ENCODE assay signal across 8 cellular contexts in genomic region chr1:217630711-217631591, GRCh38. TPM values are rescaled to one million over a fixed set of nuclear protein-coding genes. Genes with fewer than 3 reads are reported as not detected.
DNase-seq lines count a peak whose midpoint lies in the region; ATAC-seq lines count a peak whose summit lies in the region.

Gene GPATCH2 (minus strand): TSS chr1:217631090. CDS start chr1:217630971, 119 bp downstream.
Gene SPATA17 (plus strand): TSS chr1:217631344. CDS start chr1:217631379, 35 bp downstream.

- DNase-seq in CMK (ENCODE audit: low read depth) (peak; percentile 61), HK-2 (ENCODE audit: unreplicated experiment) (peak; percentile 82), NCI-H82 treated with DMSO at 0.1 percent for 48 hours (lab: John Stamatoyannopoulos, UW; ENCODE audit: unreplicated experiment) (peak; percentile 96), lung microvascular endothelial cell (ENCODE audit: low read depth in 2 of 2) (peak; percentile 91 to 95)
- peak; percentile 85 for DNase-seq in activated CD8-positive, alpha-beta T cell treated with anti-CD3 and anti-CD28 coated beads, Interleukin-2, amount 10 ng/mL, durations not matched to agents 7 days and 5 days
- DNase-seq in effector CD8-positive, alpha-beta T cell (lab: John Stamatoyannopoulos, UW), result peak; percentile 56
- peak; percentile 48 to 53 (median 52) for DNase-seq in stimulated activated CD4-positive, alpha-beta T cell treated with anti-CD3 and anti-CD28 coated beads, TNF-alpha, amount 100 ng/mL, for 48 hours (ENCODE audit: low read depth in 3 of 3)

- peaks cover 5% of the 10 kb centered on the region for H3K27me3 Mint-ChIP-seq in activated CD8-positive, alpha-beta T cell treated with anti-CD3 and anti-CD28 coated beads, Interleukin-2, amount 10 ng/mL, durations not matched to agents 7 days and 5 days (ENCODE audit: low read depth)

- peak; percentile 99 for ATAC-seq in GM19455 (IDR thresholded peaks at IDR 0.05; ENCODE audit: unreplicated experiment)
- ATAC-seq in activated CD8-positive, alpha-beta T cell treated with anti-CD3 and anti-CD28 coated beads, Interleukin-2, amount 10 ng/mL, durations not matched to agents 7 days and 5 days, result peak; percentile 94

- H3K4me3 Mint-ChIP-seq in activated CD8-positive, alpha-beta T cell treated with anti-CD3 and anti-CD28 coated beads, Interleukin-2, amount 10 ng/mL, durations not matched to agents 7 days and 5 days, result peak within 1 kb of the TSS; percentile 86

- no peaks in the 10 kb centered on the region for H3K9me3 Mint-ChIP-seq in activated CD8-positive, alpha-beta T cell treated with anti-CD3 and anti-CD28 coated beads, Interleukin-2, amount 10 ng/mL, durations not matched to agents 7 days and 5 days (ENCODE audit: insufficient read depth)

- CTCF ChIA-PET in activated CD8-positive, alpha-beta T cell treated with anti-CD3 and anti-CD28 coated beads, Interleukin-2, amount 10 ng/mL, durations not matched to agents 7 days and 5 days (lab: Charles Lee), result interaction anchor here (0.9 to 1.4 kb wide), 3 partner anchors 9 to 143 kb away, joined by 4 to 6 read pairs (median 5); no protein-coding TSS in a partner anchor

- peak within 1 kb of the TSS; percentile 98 for H3K27ac Mint-ChIP-seq in activated CD8-positive, alpha-beta T cell treated with anti-CD3 and anti-CD28 coated beads, Interleukin-2, amount 10 ng/mL, durations not matched to agents 7 days and 5 days

- H3K36me3 Mint-ChIP-seq in activated CD8-positive, alpha-beta T cell treated with anti-CD3 and anti-CD28 coated beads, Interleukin-2, amount 10 ng/mL, durations not matched to agents 7 days and 5 days (ENCODE audit: low read depth), result no peaks in the 10 kb centered on the region

- POLR2A ChIA-PET in activated CD8-positive, alpha-beta T cell treated with anti-CD3 and anti-CD28 coated beads, Interleukin-2, amount 10 ng/mL, durations not matched to agents 7 days and 5 days (lab: Charles Lee), result interaction anchor here (0.6 to 2.1 kb wide), 10 partner anchors 9 to 654 kb away, joined by 3 to 20 read pairs (median 4); partner anchors contain the start of gene RRP15

- H3K4me1 Mint-ChIP-seq in activated CD8-positive, alpha-beta T cell treated with anti-CD3 and anti-CD28 coated beads, Interleukin-2, amount 10 ng/mL, durations not matched to agents 7 days and 5 days (ENCODE audit: low read depth), result peaks cover 24% of the 10 kb centered on the region

RNA-seq across cellular contexts. Expression of gene GPATCH2, which starts in this region (rescaled TPM):
- 10 to 100 TPM in 1 of 2 experiments, 1 to 10 TPM in 1; 10.0 to 10.7 TPM for total RNA-seq in activated CD8-positive, alpha-beta T cell treated with anti-CD3 and anti-CD28 coated beads, Interleukin-2, amount 10 ng/mL, durations not matched to agents 7 days and 5 days
- total RNA-seq in lung microvascular endothelial cell, result 7.8 and 14.5 TPM in 2 replicates

RNA-seq across cellular contexts. Expression of gene SPATA17, which starts in this region (rescaled TPM):
- not detected for total RNA-seq in activated CD8-positive, alpha-beta T cell treated with anti-CD3 and anti-CD28 coated beads, Interleukin-2, amount 10 ng/mL, durations not matched to agents 7 days and 5 days
- total RNA-seq in lung microvascular endothelial cell, result not detected in 2 replicates

Comparison
In these comparisons a context has a peak if more than half of its experiments do, and no peak if none do; other contexts are left out.
1. Peak in every context shown above with its lines: DNase-seq and ATAC-seq.